11 cellular contexts compared by ENCODE assay signal in genomic region chr18:11147962-11148654, GRCh38. TPM values are rescaled to one million over a fixed set of nuclear protein-coding genes. Genes with fewer than 3 reads are reported as not detected.
DNase-seq lines count a peak whose midpoint lies in the region; ATAC-seq and TF ChIP-seq lines count a peak whose summit lies in the region.
"Had no signal": no experiment of that assay in that cellular context is flagged by ENCODE, and none has a peak within 500 bp of the region (broad histone marks: within the 10 kb centered on the region; RNA-seq: fewer than 3 reads in every experiment).

No MANE protein-coding gene starts in this region.

- H3F3A ChIP-seq in GM23338 (replicated peaks; ENCODE audit: low read depth): no peaks in the 10 kb centered on the region

- TF ChIP-seq CTCF in GM23338 (conservative IDR thresholded peaks at IDR 0.05; ENCODE audit: low read depth in 2 of 2) (no peak), brain microvascular endothelial cell (IDR thresholded peaks at IDR 0.05; ENCODE audit: low read depth, low read length, missing control alignments) (no peak), right lobe of liver (IDR thresholded peaks at IDR 0.05) (no peak), stomach (IDR thresholded peaks at IDR 0.05) (no peak), BE2C (IDR thresholded peaks at IDR 0.05; ENCODE audit: low read depth, low read length) (no peak)

- 25% methylated on average over 9 of the region's 38 CpGs for WGBS in right lobe of liver (ENCODE audit: insufficient coverage, low coverage, low lambda C conversion rate, missing lambda C conversion rate)
- WGBS in stomach, 5 donors: 9 to 28% (median 12%) methylated on average over 29 to 38 of the region's 38 CpGs

- H3K27ac ChIP-seq in GM23338 (ENCODE audit: low read depth) (no peak overlapping the region), brain microvascular endothelial cell (no peak overlapping the region), right lobe of liver (no peak overlapping the region), stomach (no peak overlapping the region)

- intact Hi-C loops in right lobe of liver (cut with DNase I): no loop called here
- intact Hi-C loops in stomach (cut with DNase I; ENCODE audit: low total_unique reads): no loop called here

- H3K4me1 Mint-ChIP-seq in GM23338: peaks cover 52% of the 10 kb centered on the region
- H3K4me1 Mint-ChIP-seq: activated CD8-positive, alpha-beta memory T cell treated with anti-CD3 and anti-CD28 coated beads, Interleukin-2, amount 10 ng/mL, durations not matched to agents 7 days and 5 days; memory B cell had no signal

- H3K27ac Mint-ChIP-seq in GM23338: no peak overlapping the region
- H3K27ac Mint-ChIP-seq: activated CD8-positive, alpha-beta memory T cell treated with anti-CD3 and anti-CD28 coated beads, Interleukin-2, amount 10 ng/mL, durations not matched to agents 7 days and 5 days; memory B cell had no signal

- peak overlapping the region; percentile 86 for H3K4me2 ChIP-seq in GM23338

- H3K36me3 Mint-ChIP-seq in GM23338 (ENCODE audit: low read depth): peaks cover 2% of the 10 kb centered on the region
- H3K36me3 Mint-ChIP-seq: activated CD8-positive, alpha-beta memory T cell treated with anti-CD3 and anti-CD28 coated beads, Interleukin-2, amount 10 ng/mL, durations not matched to agents 7 days and 5 days; memory B cell had no signal

- in situ Hi-C loops in brain microvascular endothelial cell (cut with HindIII; ENCODE audit: low pct_ligation_motif_present, low sequenced_read_pairs): no loop called here

- peaks cover 25% of the 10 kb centered on the region for H3K27me3 Mint-ChIP-seq in GM23338 (ENCODE audit: insufficient read depth, low read depth, poor library complexity)

- H3K9me3 ChIP-seq in right lobe of liver (no peaks in the 10 kb centered on the region), stomach (no peaks in the 10 kb centered on the region), BE2C (no peaks in the 10 kb centered on the region)

- H3K4me1 ChIP-seq in GM23338 (ENCODE audit: insufficient read depth): peaks cover 37% of the 10 kb centered on the region
- H3K4me1 ChIP-seq in right lobe of liver: peaks cover 0 to 31% (median 3%) of the 10 kb centered on the region in 4 donors
- peaks cover 0 to 28% (median 20%) of the 10 kb centered on the region in 4 donors for H3K4me1 ChIP-seq in stomach
- no peaks in the 10 kb centered on the region for H3K4me1 ChIP-seq in BE2C

- H3K9me2 ChIP-seq in GM23338 (ENCODE audit: insufficient read depth): no peaks in the 10 kb centered on the region

- H2AFZ ChIP-seq in GM23338: peak overlapping the region; percentile 75

- no peaks in the 10 kb centered on the region for H3K79me2 ChIP-seq in GM23338 (replicated peaks; ENCODE audit: insufficient read depth)

- DNase-seq in GM23338 (ENCODE audit: low spot score) (peak; percentile 47), brain microvascular endothelial cell (no peak), right lobe of liver (peak in 1 of 3 donors; percentile 25), stomach (no peak), SW480 (ENCODE audit: low spot score) (no peak), BE2C (no peak)
- DNase-seq: activated CD8-positive, alpha-beta memory T cell treated with anti-CD3 and anti-CD28 coated beads, Interleukin-2, amount 10 ng/mL, durations not matched to agents 7 days and 5 days; NCI-H2029 had no signal

- TF ChIP-seq EP300 in stomach (IDR thresholded peaks at IDR 0.05): no peak

- H3K36me3 ChIP-seq in GM23338 (ENCODE audit: insufficient read depth) (no peaks in the 10 kb centered on the region), brain microvascular endothelial cell (replicated peaks) (no peaks in the 10 kb centered on the region), right lobe of liver (no peaks in the 10 kb centered on the region), stomach (no peaks in the 10 kb centered on the region), BE2C (no peaks in the 10 kb centered on the region)

- no peaks in the 10 kb centered on the region for H4K20me1 ChIP-seq in GM23338 (replicated peaks; ENCODE audit: insufficient read depth)

- H3K4me3 ChIP-seq in GM23338: peak overlapping the region; percentile 65
- peak overlapping the region; percentile 69 for H3K4me3 ChIP-seq in brain microvascular endothelial cell (ENCODE audit: low read depth, low read length)
- H3K4me3 ChIP-seq in right lobe of liver: peak overlapping the region; percentile 54 to 75 (median 73)
- H3K4me3 ChIP-seq in stomach: peak overlapping the region; percentile 36 to 58 (median 42)
- H3K4me3 ChIP-seq in BE2C (ENCODE audit: low read depth, low read length): no peak overlapping the region

- H3K9me3 Mint-ChIP-seq in GM23338: peaks cover 4% of the 10 kb centered on the region; the same call in 2 of the 3 replicates
- H3K9me3 Mint-ChIP-seq: memory B cell had no signal

- TF ChIP-seq POLR2A in right lobe of liver (IDR thresholded peaks at IDR 0.05) (no peak), stomach (IDR thresholded peaks at IDR 0.05) (no peak)

- ATAC-seq in GM23338 (peak; percentile 6), right lobe of liver (no peak), HG03025 (IDR thresholded peaks at IDR 0.05; ENCODE audit: low FRiP score, unreplicated experiment) (no peak), GM21529 (IDR thresholded peaks at IDR 0.05; ENCODE audit: unreplicated experiment) (no peak)
- ATAC-seq: activated CD8-positive, alpha-beta memory T cell treated with anti-CD3 and anti-CD28 coated beads, Interleukin-2, amount 10 ng/mL, durations not matched to agents 7 days and 5 days had no signal

- H3K27me3 ChIP-seq in GM23338 (ENCODE audit: insufficient read depth): peaks cover 62% of the 10 kb centered on the region
- H3K27me3 ChIP-seq in brain microvascular endothelial cell (replicated peaks): no peaks in the 10 kb centered on the region
- no peaks in the 10 kb centered on the region for H3K27me3 ChIP-seq in right lobe of liver
- peaks cover 6 to 73% (median 46%) of the 10 kb centered on the region in 3 donors for H3K27me3 ChIP-seq in stomach
- no peaks in the 10 kb centered on the region for H3K27me3 ChIP-seq in BE2C

- H3K4me3 Mint-ChIP-seq in GM23338: peak overlapping the region; percentile 77
- H3K4me3 Mint-ChIP-seq: activated CD8-positive, alpha-beta memory T cell treated with anti-CD3 and anti-CD28 coated beads, Interleukin-2, amount 10 ng/mL, durations not matched to agents 7 days and 5 days; memory B cell had no signal

TF ChIP-seq in GM23338, 12 proteins besides CTCF, POLR2A, EP300 and RAD21:
- no peak for TF ChIP-seq EZH2phosphoT487 (IDR thresholded peaks at IDR 0.05; ENCODE audit: unreplicated experiment)
- peak; percentile 72 for TF ChIP-seq EZH2 (IDR thresholded peaks at IDR 0.05; ENCODE audit: low read depth, unreplicated experiment)
- no peak for TF ChIP-seq NANOG (IDR thresholded peaks at IDR 0.05; ENCODE audit: borderline replicate concordance)
- TF ChIP-seq STAT1 (IDR thresholded peaks at IDR 0.05; ENCODE audit: unreplicated experiment): no peak
- TF ChIP-seq CREB1 (CRISPR knock-in tag; IDR thresholded peaks at IDR 0.05; ENCODE audit: low read depth): no peak

RNA-seq across cellular contexts. Expression of gene PIEZO2, which starts 1.3 kb away (rescaled TPM):
- 8.2 and 15.0 TPM in 2 replicates for total RNA-seq in GM23338 (2014; rRNA removed; shearing (Covaris generic))
- polyA plus RNA-seq in GM23338 (2016; fragmentation: Nextera tagmentation; extraction: Ambion mirVana) (3.9 and 4.8 TPM in 2 replicates), stomach (1 to 10 TPM in 1 of 3 donors, under 1 TPM in 2; 0.30 to 3.2 (median 0.87) TPM)
- total RNA-seq in right lobe of liver (10 to 100 TPM in 3 of 6 experiments, 1 to 10 TPM in 3; 6.6 to 16.9 (median 10.1) TPM), stomach (10 to 100 TPM in 2 of 5 donors, 1 to 10 TPM in 2, under 1 TPM in 1; 0.89 to 45.3 (median 6.1) TPM)
- polyA plus RNA-seq in BE2C (2012; ENCODE audit: insufficient read depth, insufficient read length, low read depth): 1.1 TPM
- total RNA-seq: activated CD8-positive, alpha-beta memory T cell treated with anti-CD3 and anti-CD28 coated beads, Interleukin-2, amount 10 ng/mL, durations not matched to agents 7 days and 5 days had no signal
